Comparison of ENCODE assay signal across 10 cellular contexts in genomic region chr4:3322059-3322550, GRCh38. TPM values are rescaled to one million over a fixed set of nuclear protein-coding genes. Genes with fewer than 3 reads are reported as not detected.
DNase-seq lines count a peak whose midpoint lies in the region; ATAC-seq, FAIRE-seq and TF ChIP-seq lines count a peak whose summit lies in the region.
"Had no signal": no experiment of that assay in that cellular context is flagged by ENCODE, and none has a peak within 500 bp of the region (broad histone marks: within the 10 kb centered on the region; RNA-seq: fewer than 3 reads in every experiment).

No MANE protein-coding gene starts in this region.

- DNase-seq in GM12891 (ENCODE audit: insufficient read length, low spot score) (no peak), astrocyte of the spinal cord (ENCODE audit: low read depth, low spot score) (peak; percentile 46), hippocampal formation (lab: John Stamatoyannopoulos, UW) (peak; percentile 42 to 46), gastrocnemius medialis (no peak), NCI-H526 (lab: John Stamatoyannopoulos, UW) (no peak)
- no peak for DNase-seq in central memory CD4-positive, alpha-beta T cell
- DNase-seq: DMS 273 treated with DMSO at 0.1 percent for 48 hours had no signal

- no peak overlapping the region for H3K4me3 ChIP-seq in astrocyte of the spinal cord (ENCODE audit: low read depth, low read length)
- no peak overlapping the region for H3K4me3 ChIP-seq in gastrocnemius medialis
- H3K4me3 ChIP-seq: sigmoid colon had no signal

- H3K27me3 ChIP-seq in gastrocnemius medialis: no peaks in the 10 kb centered on the region
- H3K27me3 ChIP-seq: sigmoid colon had no signal

- H3K4me1 ChIP-seq in gastrocnemius medialis: peaks cover 31 to 49% of the 10 kb centered on the region in 2 donors

- in situ Hi-C loops in astrocyte of the spinal cord (cut with HindIII; ENCODE audit: low sequenced_read_pairs): no loop called here
- in situ Hi-C loops in gastrocnemius medialis (cut with MboI; ENCODE audit: low sequenced_read_pairs in 4 of 4): no loop called here

- intact Hi-C loops in gastrocnemius medialis (cut with DNase I; ENCODE audit: low total_unique reads): no loop called here

- peak; percentile 56 for FAIRE-seq in GM12891 (lab: Jason Lieb, UNC)

- H3K9me3 ChIP-seq in gastrocnemius medialis: no peaks in the 10 kb centered on the region

- TF ChIP-seq CTCF in astrocyte of the spinal cord (IDR thresholded peaks at IDR 0.05; ENCODE audit: low read depth, low read length): no peak
- TF ChIP-seq CTCF in gastrocnemius medialis (IDR thresholded peaks at IDR 0.05 in 4 of 5, conservative IDR thresholded peaks at IDR 0.05 in 1 of 5): no peak

- peaks cover 0 to 11% of the 10 kb centered on the region in 2 donors for H3K36me3 ChIP-seq in gastrocnemius medialis

- TF ChIP-seq POLR2A in GM12891 (IDR thresholded peaks at IDR 0.05; ENCODE audit: low read depth, low read length) (no peak), gastrocnemius medialis (IDR thresholded peaks at IDR 0.05) (no peak)

- peak overlapping the region; percentile 87 to 96 (median 93) for H3K27ac ChIP-seq in gastrocnemius medialis

- peak in 1 of 2 donors; percentile 0 for ATAC-seq in gastrocnemius medialis
- no peak for ATAC-seq in HG02642 (IDR thresholded peaks at IDR 0.05; ENCODE audit: poor library complexity, unreplicated experiment)
- ATAC-seq in HG02840 (IDR thresholded peaks at IDR 0.05; ENCODE audit: low FRiP score, unreplicated experiment): no peak

TF ChIP-seq in GM12891, 5 proteins besides CTCF, POLR2A, EP300 and RAD21:
- no peak for TF ChIP-seq SPI1 (IDR thresholded peaks at IDR 0.05; ENCODE audit: low read depth, low read length)
- no peak for TF ChIP-seq POLR2AphosphoS5 (IDR thresholded peaks at IDR 0.05; ENCODE audit: low read depth, low read length)
- no peak for TF ChIP-seq POU2F2 (IDR thresholded peaks at IDR 0.05; ENCODE audit: low read depth, low read length)
- no peak for TF ChIP-seq PAX5 (IDR thresholded peaks at IDR 0.05; ENCODE audit: insufficient read depth, low read length, severe bottlenecking)
- TF ChIP-seq TAF1 (IDR thresholded peaks at IDR 0.05; ENCODE audit: low read depth, low read length): no peak

RNA-seq across cellular contexts. Expression of gene RGS12, which starts 29.3 kb away (rescaled TPM):
- polyA plus RNA-seq in GM12891 (2012; ENCODE audit: low read depth, missing spikeins): 3.9 TPM
- total RNA-seq in gastrocnemius medialis: 10 to 100 TPM in 3 of 4 donors, 1 to 10 TPM in 1; 9.1 to 22.6 (median 21.1) TPM

Comparison
In these comparisons a context has a peak if more than half of its experiments do, and no peak if none do; other contexts are left out.
1. DNase-seq: peak in astrocyte of the spinal cord (single experiment) and hippocampal formation (2 of 2); none in GM12891 (single experiment), gastrocnemius medialis (0 of 2), NCI-H526 (0 of 2) and central memory CD4-positive, alpha-beta T cell (single experiment).